In genomic region chr12:538731-539539, GRCh38 we compare ENCODE assay signal across 8 cellular contexts.
DNase-seq lines count a peak whose midpoint lies in the region; ATAC-seq and TF ChIP-seq lines count a peak whose summit lies in the region.

No MANE protein-coding gene starts in this region.

- intact Hi-C loops in activated CD8-positive, alpha-beta T cell treated with anti-CD3 and anti-CD28 coated beads for 36 hours (cut with micrococcal nuclease) = no loop called here

- no peaks in the 10 kb centered on the region for H3K36me3 ChIP-seq in BLaER1 treated with 17β-estradiol and CSF1 and Interleukin-3, amounts not matched to agents 10 nM and 100 nM
- H3K36me3 ChIP-seq in gastroesophageal sphincter = no peaks in the 10 kb centered on the region
- H3K36me3 ChIP-seq in suprapubic skin = no peaks in the 10 kb centered on the region

- H4K20me1 ChIP-seq in BLaER1 treated with 17β-estradiol and CSF1 and Interleukin-3, amounts not matched to agents 10 nM and 100 nM = peaks cover 0 to 4% (median 0%) of the 10 kb centered on the region in 11 experiments; a peak in 1 of 22 replicates

- CTCF ChIA-PET in activated CD8-positive, alpha-beta T cell treated with anti-CD3 and anti-CD28 coated beads for 36 hours (lab: Charles Lee) = interaction anchor here (1.3 to 13.6 kb wide), 5 partner anchors 9 to 293 kb away, joined by 3 to 154 read pairs (median 7); no protein-coding TSS in a partner anchor

- no peaks in the 10 kb centered on the region for H3K27me3 ChIP-seq in BLaER1 treated with 17β-estradiol and CSF1 and Interleukin-3, amounts not matched to agents 10 nM and 100 nM
- peaks cover 16% of the 10 kb centered on the region for H3K27me3 ChIP-seq in gastroesophageal sphincter
- H3K27me3 ChIP-seq in suprapubic skin = no peaks in the 10 kb centered on the region

- peak overlapping the region; percentile 49 for H3K27ac Mint-ChIP-seq in activated CD8-positive, alpha-beta T cell treated with anti-CD3 and anti-CD28 coated beads for 36 hours

- TF ChIP-seq POLR2A in gastroesophageal sphincter (IDR thresholded peaks at IDR 0.05) (no peak), suprapubic skin (IDR thresholded peaks at IDR 0.05) (no peak)

- peak overlapping the region in 8 of 11 experiments; percentile 22 to 47 (median 38); a peak in 14 of 22 replicates for H3K27ac ChIP-seq in BLaER1 treated with 17β-estradiol and CSF1 and Interleukin-3, amounts not matched to agents 10 nM and 100 nM
- no peak overlapping the region for H3K27ac ChIP-seq in gastroesophageal sphincter
- peak overlapping the region; percentile 52 for H3K27ac ChIP-seq in suprapubic skin

- peaks cover 16 to 40% (median 26%) of the 10 kb centered on the region in 10 experiments for H3K4me1 ChIP-seq in BLaER1 treated with 17β-estradiol and CSF1 and Interleukin-3, amounts not matched to agents 10 nM and 100 nM
- H3K4me1 ChIP-seq in gastroesophageal sphincter = peaks cover 0 to 13% (median 0%) of the 10 kb centered on the region in 3 donors
- H3K4me1 ChIP-seq in suprapubic skin = peaks cover 50% of the 10 kb centered on the region

- no peak overlapping the region for H3K4me3 ChIP-seq in BLaER1 treated with 17β-estradiol and CSF1 and Interleukin-3, amounts not matched to agents 10 nM and 100 nM
- no peak overlapping the region for H3K4me3 ChIP-seq in Jurkat, Clone E6-1 (ENCODE audit: low read length)
- H3K4me3 ChIP-seq in gastroesophageal sphincter = no peak overlapping the region
- no peak overlapping the region for H3K4me3 ChIP-seq in suprapubic skin

- H3K4me2 ChIP-seq in BLaER1 treated with 17β-estradiol and CSF1 and Interleukin-3, amounts not matched to agents 10 nM and 100 nM = peak overlapping the region; percentile 24 to 86 (median 65)

- H3K9me3 ChIP-seq in BLaER1 treated with 17β-estradiol and CSF1 and Interleukin-3, amounts not matched to agents 10 nM and 100 nM (replicated peaks in 1 of 11) = no peaks in the 10 kb centered on the region
- no peaks in the 10 kb centered on the region for H3K9me3 ChIP-seq in gastroesophageal sphincter
- H3K9me3 ChIP-seq in suprapubic skin = no peaks in the 10 kb centered on the region

- no peaks in the 10 kb centered on the region for H3K9me3 Mint-ChIP-seq in activated CD8-positive, alpha-beta T cell treated with anti-CD3 and anti-CD28 coated beads for 36 hours

- WGBS in gastroesophageal sphincter (ENCODE audit: low coverage in 1 of 2), 2 donors = 24 to 28% methylated on average over 3 to 9 of the region's 10 CpGs
- 21% methylated on average over 10 of the region's 10 CpGs for WGBS in suprapubic skin

- POLR2A ChIA-PET in activated CD8-positive, alpha-beta T cell treated with anti-CD3 and anti-CD28 coated beads for 36 hours (lab: Charles Lee) = interaction anchor here (1.0 kb wide), 1 partner anchor 81 kb away, joined by 3 read pairs; no protein-coding TSS in a partner anchor

- no peaks in the 10 kb centered on the region for H3K27me3 Mint-ChIP-seq in activated CD8-positive, alpha-beta T cell treated with anti-CD3 and anti-CD28 coated beads for 36 hours

- TF ChIP-seq CTCF in activated CD8-positive, alpha-beta T cell treated with anti-CD3 and anti-CD28 coated beads for 36 hours (IDR thresholded peaks at IDR 0.05) = no peak
- TF ChIP-seq CTCF in gastroesophageal sphincter (IDR thresholded peaks at IDR 0.05) (no peak), suprapubic skin (IDR thresholded peaks at IDR 0.05) (no peak)

- peak overlapping the region in 1 of 11 experiments; percentile 7; a peak in 3 of 22 replicates for H3K9ac ChIP-seq in BLaER1 treated with 17β-estradiol and CSF1 and Interleukin-3, amounts not matched to agents 10 nM and 100 nM

- peak; percentile 89 for DNase-seq in Jurkat, Clone E6-1 (ENCODE audit: low read depth, low spot score)
- DNase-seq in activated CD8-positive, alpha-beta T cell treated with anti-CD3 and anti-CD28 coated beads for 36 hours = peak; percentile 34
- DNase-seq in suprapubic skin (ENCODE audit: low spot score in 2 of 2) (no peak), cortex of kidney (lab: John Stamatoyannopoulos, UW) (no peak), SHP77 treated with DMSO at 0.1 percent for 48 hours (lab: John Stamatoyannopoulos, UW) (no peak), NCI-H128 (lab: John Stamatoyannopoulos, UW; ENCODE audit: unreplicated experiment) (no peak)

- peak; percentile 91 for ATAC-seq in activated CD8-positive, alpha-beta T cell treated with anti-CD3 and anti-CD28 coated beads for 36 hours
- peak; percentile 45 for ATAC-seq in gastroesophageal sphincter

- no peaks in the 10 kb centered on the region for H3K36me3 Mint-ChIP-seq in activated CD8-positive, alpha-beta T cell treated with anti-CD3 and anti-CD28 coated beads for 36 hours (ENCODE audit: low read depth)

- peaks cover 19% of the 10 kb centered on the region for H3K4me1 Mint-ChIP-seq in activated CD8-positive, alpha-beta T cell treated with anti-CD3 and anti-CD28 coated beads for 36 hours (ENCODE audit: low read depth)

- TF ChIP-seq EP300 in gastroesophageal sphincter (IDR thresholded peaks at IDR 0.05) (no peak), suprapubic skin (IDR thresholded peaks at IDR 0.05) (no peak)

- no peak overlapping the region for H3K4me3 Mint-ChIP-seq in activated CD8-positive, alpha-beta T cell treated with anti-CD3 and anti-CD28 coated beads for 36 hours

Comparison
In these comparisons a context has a peak if more than half of its experiments do, and no peak if none do; other contexts are left out.
1. H3K27ac ChIP-seq: peak in BLaER1 treated with 17β-estradiol and CSF1 and Interleukin-3, amounts not matched to agents 10 nM and 100 nM (8 of 11) and suprapubic skin (single experiment); none in gastroesophageal sphincter (0 of 4).
2. DNase-seq: peak in Jurkat, Clone E6-1 (single experiment) and activated CD8-positive, alpha-beta T cell treated with anti-CD3 and anti-CD28 coated beads for 36 hours (single experiment); none in suprapubic skin (0 of 2), cortex of kidney (single experiment), SHP77 treated with DMSO at 0.1 percent for 48 hours (single experiment) and NCI-H128 (single experiment).